In genomic region chr3:31893174-31893573, GRCh38 we compare ENCODE assay signal across 22 cellular contexts.
DNase-seq lines count a peak whose midpoint lies in the region; ATAC-seq and TF ChIP-seq lines count a peak whose summit lies in the region.
"Had no signal": no experiment of that assay in that cellular context is flagged by ENCODE, and none has a peak within 500 bp of the region (broad histone marks: within the 10 kb centered on the region; RNA-seq: fewer than 3 reads in every experiment).

No MANE protein-coding gene starts in this region.

- H3K4me1 ChIP-seq in GM23248 (ENCODE audit: insufficient read depth): no peaks in the 10 kb centered on the region
- peaks cover 87% of the 10 kb centered on the region for H3K4me1 ChIP-seq in RWPE2 (ENCODE audit: insufficient read depth, poor library complexity, severe bottlenecking)
- H3K4me1 ChIP-seq in fibroblast of lung (ENCODE audit: control insufficient read depth, extremely low read depth, insufficient read depth, low read length): no peaks in the 10 kb centered on the region
- H3K4me1 ChIP-seq: tibial artery had no signal

- in situ Hi-C loops in GM23248 (cut with MboI): no loop called here

- H3K36me3 ChIP-seq in GM23248 (ENCODE audit: low read depth): no peaks in the 10 kb centered on the region
- H3K36me3 ChIP-seq in RWPE2 (ENCODE audit: low read depth): peaks cover 8% of the 10 kb centered on the region; the same call in 1 of the 2 replicates
- H3K36me3 ChIP-seq in fibroblast of lung (ENCODE audit: control insufficient read depth, insufficient read depth, low read length): no peaks in the 10 kb centered on the region
- H3K36me3 ChIP-seq: HAP-1, left ventricle myocardium inferior, tibial artery had no signal

- H3K4me2 ChIP-seq in GM23248 (ENCODE audit: unreplicated experiment): no peak overlapping the region
- H3K4me2 ChIP-seq in fibroblast of lung (ENCODE audit: extremely low read depth, insufficient read depth, low read length): no peak overlapping the region

- TF ChIP-seq CTCF in RWPE2 (IDR thresholded peaks at IDR 0.05; ENCODE audit: poor library complexity, severe bottlenecking): no peak
- TF ChIP-seq CTCF in fibroblast of lung (conservative IDR thresholded peaks at IDR 0.05 in 1 of 2, IDR thresholded peaks at IDR 0.05 in 1 of 2; ENCODE audit: low read depth in 1 of 2, low read length in 2 of 2): no peak

- peaks cover 23% of the 10 kb centered on the region for H3K27me3 ChIP-seq in GM23248 (replicated peaks; ENCODE audit: insufficient read depth)
- no peaks in the 10 kb centered on the region for H3K27me3 ChIP-seq in RWPE2 (ENCODE audit: insufficient read depth, poor library complexity, severe bottlenecking)
- no peaks in the 10 kb centered on the region for H3K27me3 ChIP-seq in fibroblast of lung (ENCODE audit: control insufficient read depth, insufficient read depth, low read length)
- H3K27me3 ChIP-seq: tibial artery had no signal

- no peaks in the 10 kb centered on the region for H3F3A ChIP-seq in GM23248 (ENCODE audit: insufficient read depth)

- no peaks in the 10 kb centered on the region for H3K9me2 ChIP-seq in GM23248 (ENCODE audit: insufficient read depth)

- H3K79me2 ChIP-seq in GM23248 (ENCODE audit: insufficient read depth) (no peaks in the 10 kb centered on the region), fibroblast of lung (ENCODE audit: control insufficient read depth, insufficient read depth, low read length) (no peaks in the 10 kb centered on the region)

- H3K9ac ChIP-seq in GM23248 (no peak overlapping the region), fibroblast of lung (ENCODE audit: insufficient read depth, low read length) (no peak overlapping the region)

- H3K9me3 ChIP-seq in GM23248 (ENCODE audit: low read depth) (no peaks in the 10 kb centered on the region), RWPE2 (ENCODE audit: severe bottlenecking) (no peaks in the 10 kb centered on the region), fibroblast of lung (ENCODE audit: control insufficient read depth, insufficient read depth, low read depth, low read length) (no peaks in the 10 kb centered on the region)
- H3K9me3 ChIP-seq: HAP-1, mucosa of descending colon, tibial artery had no signal

- no peak for ATAC-seq in RWPE2 (ENCODE audit: low read depth)
- ATAC-seq in HG03342 (IDR thresholded peaks at IDR 0.05; ENCODE audit: unreplicated experiment): no peak
- no peak for ATAC-seq in HG02798 (IDR thresholded peaks at IDR 0.05; ENCODE audit: poor library complexity, unreplicated experiment)
- no peak for ATAC-seq in HG02970 (IDR thresholded peaks at IDR 0.05; ENCODE audit: low FRiP score, unreplicated experiment)
- ATAC-seq in HG03039 (IDR thresholded peaks at IDR 0.05; ENCODE audit: unreplicated experiment): no peak
- ATAC-seq: activated CD4-positive, CD25-positive, alpha-beta regulatory T cell treated with anti-CD3 and anti-CD28 coated beads, Interleukin-2, amount 50 U/mL, for 24 hours; activated CD8-positive, alpha-beta T cell treated with anti-CD3 and anti-CD28 coated beads for 36 hours; CD8-positive, alpha-beta T cell; mucosa of descending colon; stimulated activated naive CD8-positive, alpha-beta T cell treated with anti-CD3 and anti-CD28 coated beads, Interleukin-15, Interleukin-2, amounts not matched to agents 100 U/mL and 50 U/mL, for 24 hours had no signal

- H2AFZ ChIP-seq in GM23248 (no peak overlapping the region), fibroblast of lung (ENCODE audit: low read length) (no peak overlapping the region)

- H3K4me3 ChIP-seq in GM23248: no peak overlapping the region
- no peak overlapping the region for H3K4me3 ChIP-seq in RWPE2 (ENCODE audit: severe bottlenecking)
- H3K4me3 ChIP-seq in fibroblast of lung (replicated peaks in 1 of 4; ENCODE audit: control extremely low read depth in 1 of 4, insufficient read depth in 1 of 4, low read depth in 3 of 4, low read length in 4 of 4): no peak overlapping the region
- H3K4me3 ChIP-seq: HAP-1, left ventricle myocardium inferior, mucosa of descending colon, SK-N-MC, tibial artery had no signal

- no peak overlapping the region for H3K27ac ChIP-seq in GM23248
- peak overlapping the region; percentile 100 for H3K27ac ChIP-seq in RWPE2 (ENCODE audit: poor library complexity, severe bottlenecking)
- H3K27ac ChIP-seq in fibroblast of lung (ENCODE audit: insufficient read depth, low read length): no peak overlapping the region
- H3K27ac ChIP-seq: left ventricle myocardium inferior, SK-N-MC, tibial artery had no signal

- DNase-seq in GM23248 (peak; percentile 22), RWPE2 (ENCODE audit: low spot score) (no peak), fibroblast of lung (ENCODE audit: low read depth in 2 of 2) (peak; percentile 46 to 72), renal cortical epithelial cell (ENCODE audit: low read depth) (peak; percentile 61)
- DNase-seq: activated CD8-positive, alpha-beta T cell treated with anti-CD3 and anti-CD28 coated beads for 36 hours; activated T-cell treated with anti-CD3 and anti-CD28 coated beads, Interleukin-2, amount 50 U/mL, for 1 hour; CD8-positive, alpha-beta T cell; DND-41; left ventricle myocardium inferior; mucosa of descending colon; NCI-H187 treated with DMSO at 0.1 percent for 48 hours; NCI-H2227 treated with DMSO at 0.1 percent for 48 hours; stimulated activated naive CD8-positive, alpha-beta T cell treated with anti-CD3 and anti-CD28 coated beads, Interleukin-15, Interleukin-2, amounts not matched to agents 100 U/mL and 50 U/mL, for 24 hours; T-helper 9 cell; tibial artery had no signal

- H4K20me1 ChIP-seq in GM23248 (ENCODE audit: insufficient read depth) (no peaks in the 10 kb centered on the region), fibroblast of lung (ENCODE audit: control insufficient read depth, extremely low read depth, insufficient read depth, low read length) (no peaks in the 10 kb centered on the region)
